Comparison of ENCODE assay signal across 1 cellular context in the genomic region with DNA sequence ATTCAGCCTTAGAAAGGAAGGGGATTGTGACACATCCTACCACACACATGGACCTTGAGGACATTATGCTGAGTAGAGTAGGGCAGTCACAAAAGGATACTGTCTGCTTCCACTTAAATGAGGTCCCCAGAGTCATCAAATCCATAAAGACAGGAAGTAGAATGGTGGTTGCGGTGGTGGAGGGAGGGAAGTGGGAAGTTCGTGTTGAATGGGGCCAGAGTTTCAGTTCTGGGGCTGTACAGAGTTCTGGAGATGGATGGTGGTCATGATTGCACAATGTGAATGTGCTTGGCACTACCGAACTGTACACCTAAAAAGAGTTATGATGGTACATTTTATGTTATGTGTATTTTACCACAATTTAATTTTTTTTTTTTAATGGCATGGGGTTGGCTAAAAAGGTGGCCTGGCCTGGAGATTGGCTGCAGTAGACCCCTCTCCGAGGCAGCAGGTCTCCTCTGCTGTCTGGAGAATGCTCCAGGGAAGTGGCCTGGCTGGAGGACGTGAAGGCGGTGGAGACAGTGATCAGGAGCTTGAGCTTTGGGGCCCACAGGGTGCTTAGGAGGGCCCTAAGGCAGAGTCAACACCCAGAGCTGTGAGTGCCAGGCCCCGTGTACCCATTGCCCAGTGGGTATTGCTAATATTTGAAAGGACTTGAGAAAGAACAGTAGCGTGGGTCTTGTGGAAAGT.
TF ChIP-seq lines count a peak whose summit lies in the region.

No MANE protein-coding gene starts in this region.

TF ChIP-seq in GM12878, 131 proteins besides CTCF, POLR2A, EP300 and RAD21 (continued from another document):
- TF ChIP-seq, protein P1, sequence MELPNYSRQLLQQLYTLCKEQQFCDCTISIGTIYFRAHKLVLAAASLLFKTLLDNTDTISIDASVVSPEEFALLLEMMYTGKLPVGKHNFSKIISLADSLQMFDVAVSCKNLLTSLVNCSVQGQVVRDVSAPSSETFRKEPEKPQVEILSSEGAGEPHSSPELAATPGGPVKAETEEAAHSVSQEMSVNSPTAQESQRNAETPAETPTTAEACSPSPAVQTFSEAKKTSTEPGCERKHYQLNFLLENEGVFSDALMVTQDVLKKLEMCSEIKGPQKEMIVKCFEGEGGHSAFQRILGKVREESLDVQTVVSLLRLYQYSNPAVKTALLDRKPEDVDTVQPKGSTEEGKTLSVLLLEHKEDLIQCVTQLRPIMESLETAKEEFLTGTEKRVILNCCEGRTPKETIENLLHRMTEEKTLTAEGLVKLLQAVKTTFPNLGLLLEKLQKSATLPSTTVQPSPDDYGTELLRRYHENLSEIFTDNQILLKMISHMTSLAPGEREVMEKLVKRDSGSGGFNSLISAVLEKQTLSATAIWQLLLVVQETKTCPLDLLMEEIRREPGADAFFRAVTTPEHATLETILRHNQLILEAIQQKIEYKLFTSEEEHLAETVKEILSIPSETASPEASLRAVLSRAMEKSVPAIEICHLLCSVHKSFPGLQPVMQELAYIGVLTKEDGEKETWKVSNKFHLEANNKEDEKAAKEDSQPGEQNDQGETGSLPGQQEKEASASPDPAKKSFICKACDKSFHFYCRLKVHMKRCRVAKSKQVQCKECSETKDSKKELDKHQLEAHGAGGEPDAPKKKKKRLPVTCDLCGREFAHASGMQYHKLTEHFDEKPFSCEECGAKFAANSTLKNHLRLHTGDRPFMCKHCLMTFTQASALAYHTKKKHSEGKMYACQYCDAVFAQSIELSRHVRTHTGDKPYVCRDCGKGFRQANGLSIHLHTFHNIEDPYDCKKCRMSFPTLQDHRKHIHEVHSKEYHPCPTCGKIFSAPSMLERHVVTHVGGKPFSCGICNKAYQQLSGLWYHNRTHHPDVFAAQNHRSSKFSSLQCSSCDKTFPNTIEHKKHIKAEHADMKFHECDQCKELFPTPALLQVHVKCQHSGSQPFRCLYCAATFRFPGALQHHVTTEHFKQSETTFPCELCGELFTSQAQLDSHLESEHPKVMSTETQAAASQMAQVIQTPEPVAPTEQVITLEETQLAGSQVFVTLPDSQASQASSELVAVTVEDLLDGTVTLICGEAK (IDR thresholded peaks at IDR 0.05; ENCODE audit: borderline replicate concordance): no peak
- TF ChIP-seq IRF4 (IDR thresholded peaks at IDR 0.05; ENCODE audit: low read depth, low read length) (0 out of 2 replicates have a peak, but pooled peaks have one; percentile 58), CBX5 (IDR thresholded peaks at IDR 0.05; ENCODE audit: low read depth) (no peak), CEBPB (IDR thresholded peaks at IDR 0.05; ENCODE audit: borderline replicate concordance in 1 of 2, low read depth in 2 of 2, low read length in 2 of 2) (0 out of 4 replicates have a peak, but pooled peaks of 1 of the 2 experiments have one; percentile 24), TAF1 (IDR thresholded peaks at IDR 0.05; ENCODE audit: borderline replicate concordance, low read depth, low read length) (no peak), RFX5 (IDR thresholded peaks at IDR 0.05; ENCODE audit: low read depth, low read length) (no peak), ETV6 (conservative IDR thresholded peaks at IDR 0.05 in 1 of 2, IDR thresholded peaks at IDR 0.05 in 1 of 2; ENCODE audit: borderline replicate concordance in 1 of 2, low read depth in 1 of 2) (peak in 1 of 2 experiments; percentile 83; a peak in 2 of 4 replicates), ZSCAN29 (IDR thresholded peaks at IDR 0.05) (no peak), NBN (IDR thresholded peaks at IDR 0.05) (no peak), SREBF1 (IDR thresholded peaks at IDR 0.05; ENCODE audit: low read length) (no peak), NFYA (IDR thresholded peaks at IDR 0.05; ENCODE audit: borderline replicate concordance, low read depth, low read length) (no peak)
- TF ChIP-seq, protein P2, sequence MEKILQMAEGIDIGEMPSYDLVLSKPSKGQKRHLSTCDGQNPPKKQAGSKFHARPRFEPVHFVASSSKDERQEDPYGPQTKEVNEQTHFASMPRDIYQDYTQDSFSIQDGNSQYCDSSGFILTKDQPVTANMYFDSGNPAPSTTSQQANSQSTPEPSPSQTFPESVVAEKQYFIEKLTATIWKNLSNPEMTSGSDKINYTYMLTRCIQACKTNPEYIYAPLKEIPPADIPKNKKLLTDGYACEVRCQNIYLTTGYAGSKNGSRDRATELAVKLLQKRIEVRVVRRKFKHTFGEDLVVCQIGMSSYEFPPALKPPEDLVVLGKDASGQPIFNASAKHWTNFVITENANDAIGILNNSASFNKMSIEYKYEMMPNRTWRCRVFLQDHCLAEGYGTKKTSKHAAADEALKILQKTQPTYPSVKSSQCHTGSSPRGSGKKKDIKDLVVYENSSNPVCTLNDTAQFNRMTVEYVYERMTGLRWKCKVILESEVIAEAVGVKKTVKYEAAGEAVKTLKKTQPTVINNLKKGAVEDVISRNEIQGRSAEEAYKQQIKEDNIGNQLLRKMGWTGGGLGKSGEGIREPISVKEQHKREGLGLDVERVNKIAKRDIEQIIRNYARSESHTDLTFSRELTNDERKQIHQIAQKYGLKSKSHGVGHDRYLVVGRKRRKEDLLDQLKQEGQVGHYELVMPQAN (conservative IDR thresholded peaks at IDR 0.05): no peak
- TF ChIP-seq, protein P3, sequence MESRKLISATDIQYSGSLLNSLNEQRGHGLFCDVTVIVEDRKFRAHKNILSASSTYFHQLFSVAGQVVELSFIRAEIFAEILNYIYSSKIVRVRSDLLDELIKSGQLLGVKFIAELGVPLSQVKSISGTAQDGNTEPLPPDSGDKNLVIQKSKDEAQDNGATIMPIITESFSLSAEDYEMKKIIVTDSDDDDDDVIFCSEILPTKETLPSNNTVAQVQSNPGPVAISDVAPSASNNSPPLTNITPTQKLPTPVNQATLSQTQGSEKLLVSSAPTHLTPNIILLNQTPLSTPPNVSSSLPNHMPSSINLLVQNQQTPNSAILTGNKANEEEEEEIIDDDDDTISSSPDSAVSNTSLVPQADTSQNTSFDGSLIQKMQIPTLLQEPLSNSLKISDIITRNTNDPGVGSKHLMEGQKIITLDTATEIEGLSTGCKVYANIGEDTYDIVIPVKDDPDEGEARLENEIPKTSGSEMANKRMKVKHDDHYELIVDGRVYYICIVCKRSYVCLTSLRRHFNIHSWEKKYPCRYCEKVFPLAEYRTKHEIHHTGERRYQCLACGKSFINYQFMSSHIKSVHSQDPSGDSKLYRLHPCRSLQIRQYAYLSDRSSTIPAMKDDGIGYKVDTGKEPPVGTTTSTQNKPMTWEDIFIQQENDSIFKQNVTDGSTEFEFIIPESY (IDR thresholded peaks at IDR 0.05): no peak
